In genomic region chr19:17336872-17337674, GRCh38 we compare ENCODE assay signal across 1 cellular context.
TF ChIP-seq lines count a peak whose summit lies in the region.

A gene with protein sequence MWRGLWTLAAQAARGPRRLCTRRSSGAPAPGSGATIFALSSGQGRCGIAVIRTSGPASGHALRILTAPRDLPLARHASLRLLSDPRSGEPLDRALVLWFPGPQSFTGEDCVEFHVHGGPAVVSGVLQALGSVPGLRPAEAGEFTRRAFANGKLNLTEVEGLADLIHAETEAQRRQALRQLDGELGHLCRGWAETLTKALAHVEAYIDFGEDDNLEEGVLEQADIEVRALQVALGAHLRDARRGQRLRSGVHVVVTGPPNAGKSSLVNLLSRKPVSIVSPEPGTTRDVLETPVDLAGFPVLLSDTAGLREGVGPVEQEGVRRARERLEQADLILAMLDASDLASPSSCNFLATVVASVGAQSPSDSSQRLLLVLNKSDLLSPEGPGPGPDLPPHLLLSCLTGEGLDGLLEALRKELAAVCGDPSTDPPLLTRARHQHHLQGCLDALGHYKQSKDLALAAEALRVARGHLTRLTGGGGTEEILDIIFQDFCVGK (plus strand): TSS chr19:17337553. CDS start chr19:17337612, 59 bp downstream.

TF ChIP-seq in HEK293, 187 proteins besides CTCF, POLR2A, EP300 and RAD21 (continued from another document and continues in another):
- TF ChIP-seq ZNF560 (tag by site-specific recombination; IDR thresholded peaks at IDR 0.05; ENCODE audit: borderline replicate concordance) (no peak), ZNF664 (tag by site-specific recombination; IDR thresholded peaks at IDR 0.05) (peak; percentile 76), ZFHX2 (tag by site-specific recombination; conservative IDR thresholded peaks at IDR 0.05) (peak; percentile 92), TRIM28 (IDR thresholded peaks at IDR 0.05; ENCODE audit: borderline replicate concordance, low read length) (peak; percentile 97), ZNF274 (IDR thresholded peaks at IDR 0.05; ENCODE audit: low read length) (no peak), ZNF274 (tag by site-specific recombination; IDR thresholded peaks at IDR 0.05; ENCODE audit: borderline replicate concordance) (no peak), RBAK (tag by site-specific recombination; IDR thresholded peaks at IDR 0.05) (no peak), ZNF18 (tag by site-specific recombination; IDR thresholded peaks at IDR 0.05) (peak; percentile 43; the same call in 1 of the 2 replicates), ZNF677 (tag by site-specific recombination; IDR thresholded peaks at IDR 0.05) (no peak), ZBTB26 (tag by site-specific recombination; optimal IDR thresholded peaks at IDR 0.05) (no peak), ZNF2 (tag by site-specific recombination; IDR thresholded peaks at IDR 0.05) (peak; percentile 99), ZNF416 (tag by site-specific recombination; IDR thresholded peaks at IDR 0.05) (no peak), IKZF3 (tag by site-specific recombination; IDR thresholded peaks at IDR 0.05) (peak; percentile 99), ZNF830 (tag by site-specific recombination; IDR thresholded peaks at IDR 0.05; ENCODE audit: low read depth) (no peak), KLF1 (tag by site-specific recombination; IDR thresholded peaks at IDR 0.05) (peak; percentile 68), KLF9 (tag by site-specific recombination; IDR thresholded peaks at IDR 0.05; ENCODE audit: low read depth) (peak; percentile 98), ZXDB (tag by site-specific recombination; IDR thresholded peaks at IDR 0.05) (peak; percentile 99), ZNF654 (tag by site-specific recombination; IDR thresholded peaks at IDR 0.05; ENCODE audit: low read depth) (peak; percentile 25), ZNF548 (tag by site-specific recombination; IDR thresholded peaks at IDR 0.05) (no peak), ZNF16 (tag by site-specific recombination; IDR thresholded peaks at IDR 0.05; ENCODE audit: low read depth) (no peak; the same call in 1 of the 2 replicates), KLF8 (tag by site-specific recombination; IDR thresholded peaks at IDR 0.05) (peak; percentile 100), ZNF292 (tag by site-specific recombination; IDR thresholded peaks at IDR 0.05; ENCODE audit: borderline replicate concordance, low read depth) (no peak), ZNF558 (tag by site-specific recombination; IDR thresholded peaks at IDR 0.05) (peak; percentile 86; the same call in 1 of the 2 replicates), ZBTB11 (tag by site-specific recombination; conservative IDR thresholded peaks at IDR 0.05; ENCODE audit: low read depth) (peak; percentile 100), ZNF426 (tag by site-specific recombination; IDR thresholded peaks at IDR 0.05) (no peak), ZNF776 (tag by site-specific recombination; IDR thresholded peaks at IDR 0.05; ENCODE audit: borderline replicate concordance) (no peak), ZBTB49 (tag by site-specific recombination; IDR thresholded peaks at IDR 0.05; ENCODE audit: low read depth) (no peak), ZNF513 (tag by site-specific recombination; IDR thresholded peaks at IDR 0.05) (peak; percentile 39), GLIS1 (tag by site-specific recombination; IDR thresholded peaks at IDR 0.05) (peak; percentile 45), SCRT1 (tag by site-specific recombination; IDR thresholded peaks at IDR 0.05; ENCODE audit: borderline replicate concordance) (peak; percentile 90), SP3 (tag by site-specific recombination; IDR thresholded peaks at IDR 0.05) (peak; percentile 100), ZNF366 (tag by site-specific recombination; conservative IDR thresholded peaks at IDR 0.05) (peak; percentile 100), SETDB1 (IDR thresholded peaks at IDR 0.05; ENCODE audit: insufficient read length, low read length) (peak; percentile 82), ZNF169 (tag by site-specific recombination; IDR thresholded peaks at IDR 0.05) (no peak), ZNF670 (tag by site-specific recombination; IDR thresholded peaks at IDR 0.05; ENCODE audit: low read depth) (no peak), ZNF140 (tag by site-specific recombination; IDR thresholded peaks at IDR 0.05) (no peak), ZNF701 (tag by site-specific recombination; IDR thresholded peaks at IDR 0.05) (no peak), ZNF19 (tag by site-specific recombination; IDR thresholded peaks at IDR 0.05; ENCODE audit: low read depth) (no peak), ZNF626 (tag by site-specific recombination; IDR thresholded peaks at IDR 0.05) (no peak), ZNF501 (tag by site-specific recombination; IDR thresholded peaks at IDR 0.05) (peak; percentile 99), GLI4 (tag by site-specific recombination; IDR thresholded peaks at IDR 0.05) (peak; percentile 89), ZNF521 (tag by site-specific recombination; IDR thresholded peaks at IDR 0.05) (no peak), ZNF23 (tag by site-specific recombination; IDR thresholded peaks at IDR 0.05; ENCODE audit: borderline replicate concordance) (no peak; the same call in 1 of the 2 replicates), SALL2 (tag by site-specific recombination; IDR thresholded peaks at IDR 0.05; ENCODE audit: borderline replicate concordance) (no peak), ZNF837 (tag by site-specific recombination; IDR thresholded peaks at IDR 0.05) (no peak), AEBP2 (tag by site-specific recombination; IDR thresholded peaks at IDR 0.05; ENCODE audit: borderline replicate concordance) (no peak), ZNF624 (tag by site-specific recombination; IDR thresholded peaks at IDR 0.05) (no peak)
- TF ChIP-seq, protein P1, sequence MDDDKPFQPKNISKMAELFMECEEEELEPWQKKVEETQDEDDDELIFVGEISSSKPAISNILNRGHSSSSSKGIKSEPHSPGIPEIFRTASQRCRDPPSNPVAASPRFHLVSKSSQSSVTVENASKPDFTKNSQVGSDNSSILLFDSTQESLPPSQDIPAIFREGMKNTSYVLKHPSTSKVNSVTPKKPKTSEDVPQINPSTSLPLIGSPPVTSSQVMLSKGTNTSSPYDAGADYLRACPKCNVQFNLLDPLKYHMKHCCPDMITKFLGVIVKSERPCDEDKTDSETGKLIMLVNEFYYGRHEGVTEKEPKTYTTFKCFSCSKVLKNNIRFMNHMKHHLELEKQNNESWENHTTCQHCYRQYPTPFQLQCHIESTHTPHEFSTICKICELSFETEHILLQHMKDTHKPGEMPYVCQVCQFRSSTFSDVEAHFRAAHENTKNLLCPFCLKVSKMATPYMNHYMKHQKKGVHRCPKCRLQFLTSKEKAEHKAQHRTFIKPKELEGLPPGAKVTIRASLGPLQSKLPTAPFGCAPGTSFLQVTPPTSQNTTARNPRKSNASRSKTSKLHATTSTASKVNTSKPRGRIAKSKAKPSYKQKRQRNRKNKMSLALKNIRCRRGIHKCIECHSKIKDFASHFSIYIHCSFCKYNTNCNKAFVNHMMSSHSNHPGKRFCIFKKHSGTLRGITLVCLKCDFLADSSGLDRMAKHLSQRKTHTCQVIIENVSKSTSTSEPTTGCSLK (tag by site-specific recombination; IDR thresholded peaks at IDR 0.05), result no peak
- TF ChIP-seq, protein P2, sequence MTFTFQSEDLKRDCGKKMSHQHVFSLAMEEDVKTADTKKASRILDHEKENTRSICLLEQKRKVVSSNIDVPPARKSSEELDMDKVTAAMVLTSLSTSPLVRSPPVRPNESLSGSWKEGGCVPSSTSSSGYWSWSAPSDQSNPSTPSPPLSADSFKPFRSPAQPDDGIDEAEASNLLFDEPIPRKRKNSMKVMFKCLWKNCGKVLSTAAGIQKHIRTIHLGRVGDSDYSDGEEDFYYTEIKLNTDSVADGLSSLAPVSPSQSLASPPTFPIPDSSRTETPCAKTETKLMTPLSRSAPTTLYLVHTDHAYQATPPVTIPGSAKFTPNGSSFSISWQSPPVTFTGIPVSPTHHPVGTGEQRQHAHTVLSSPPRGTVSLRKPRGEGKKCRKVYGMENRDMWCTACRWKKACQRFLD (tag by site-specific recombination; IDR thresholded peaks at IDR 0.05), result peak; percentile 7; the same call in 1 of the 2 replicates
- TF ChIP-seq, protein P3, sequence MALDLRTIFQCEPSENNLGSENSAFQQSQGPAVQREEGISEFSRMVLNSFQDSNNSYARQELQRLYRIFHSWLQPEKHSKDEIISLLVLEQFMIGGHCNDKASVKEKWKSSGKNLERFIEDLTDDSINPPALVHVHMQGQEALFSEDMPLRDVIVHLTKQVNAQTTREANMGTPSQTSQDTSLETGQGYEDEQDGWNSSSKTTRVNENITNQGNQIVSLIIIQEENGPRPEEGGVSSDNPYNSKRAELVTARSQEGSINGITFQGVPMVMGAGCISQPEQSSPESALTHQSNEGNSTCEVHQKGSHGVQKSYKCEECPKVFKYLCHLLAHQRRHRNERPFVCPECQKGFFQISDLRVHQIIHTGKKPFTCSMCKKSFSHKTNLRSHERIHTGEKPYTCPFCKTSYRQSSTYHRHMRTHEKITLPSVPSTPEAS (tag by site-specific recombination; IDR thresholded peaks at IDR 0.05), result peak; percentile 53
